In genomic region chr10:83448013-83448412, GRCh38 we compare ENCODE assay signal across 3 cellular contexts.
A peak's percentile ranks its signal among the peaks of the same experiment; 100 is the strongest.
TF ChIP-seq lines count a peak whose summit lies in the region.

No MANE protein-coding gene starts in this region.

TF ChIP-seq in A549, 52 proteins besides CTCF, POLR2A, EP300 and RAD21:
- TF ChIP-seq MYC (IDR thresholded peaks at IDR 0.05; ENCODE audit: borderline replicate concordance, low read length): no peak
- TF ChIP-seq CHD4 (IDR thresholded peaks at IDR 0.05; ENCODE audit: borderline replicate concordance): no peak
- peak; percentile 81 for TF ChIP-seq MAFK (IDR thresholded peaks at IDR 0.05; ENCODE audit: partially characterized antibody)
- no peak for TF ChIP-seq PHF8 (IDR thresholded peaks at IDR 0.05; ENCODE audit: borderline replicate concordance, low read depth)
- TF ChIP-seq HMGXB4 (CRISPR knock-in tag; IDR thresholded peaks at IDR 0.05; ENCODE audit: borderline replicate concordance): no peak
- peak; percentile 86 for TF ChIP-seq NFE2L2 (conservative IDR thresholded peaks at IDR 0.05; ENCODE audit: low read length)
- no peak for TF ChIP-seq ZFP36 (IDR thresholded peaks at IDR 0.05; ENCODE audit: borderline replicate concordance, partially characterized antibody)
- no peak for TF ChIP-seq BHLHE40 (IDR thresholded peaks at IDR 0.05; ENCODE audit: low read depth, low read length)
- no peak for TF ChIP-seq CHD2 (IDR thresholded peaks at IDR 0.05; ENCODE audit: low read length, partially characterized antibody)
- TF ChIP-seq HOXB13 (CRISPR knock-in tag; IDR thresholded peaks at IDR 0.05; ENCODE audit: low read depth): no peak
- TF ChIP-seq FOSB (CRISPR knock-in tag; IDR thresholded peaks at IDR 0.05): no peak
- no peak for TF ChIP-seq NPAS2 (CRISPR knock-in tag; IDR thresholded peaks at IDR 0.05; ENCODE audit: borderline replicate concordance)

TF ChIP-seq in IMR-90, 13 proteins besides CTCF, POLR2A, EP300 and RAD21:
- TF ChIP-seq MAFK (IDR thresholded peaks at IDR 0.05; ENCODE audit: low read depth, low read length) (peak; percentile 30; the same call in 1 of the 2 replicates), BHLHE40 (IDR thresholded peaks at IDR 0.05; ENCODE audit: low read depth, low read length) (no peak), ELK1 (IDR thresholded peaks at IDR 0.05; ENCODE audit: borderline replicate concordance, low read depth, low read length) (no peak), SMC3 (IDR thresholded peaks at IDR 0.05; ENCODE audit: low read depth, low read length) (no peak), RCOR1 (IDR thresholded peaks at IDR 0.05; ENCODE audit: insufficient replicate concordance, low read length) (no peak), RFX5 (IDR thresholded peaks at IDR 0.05; ENCODE audit: low read depth, low read length) (no peak), USF2 (IDR thresholded peaks at IDR 0.05; ENCODE audit: low read depth, low read length) (no peak), FOS (IDR thresholded peaks at IDR 0.05; ENCODE audit: low read depth, low read length) (no peak), CEBPB (IDR thresholded peaks at IDR 0.05; ENCODE audit: low read depth, low read length) (no peak), CHD1 (IDR thresholded peaks at IDR 0.05; ENCODE audit: low read depth, low read length) (no peak), MAZ (IDR thresholded peaks at IDR 0.05; ENCODE audit: borderline replicate concordance, low read depth, low read length) (no peak), NFE2L2 (IDR thresholded peaks at IDR 0.05; ENCODE audit: low read depth, low read length) (peak; percentile 83), MXI1 (IDR thresholded peaks at IDR 0.05; ENCODE audit: borderline replicate concordance, low read depth, low read length) (no peak)

TF ChIP-seq in H1, 55 proteins besides CTCF, POLR2A, EP300 and RAD21:
- peak; percentile 12; the same call in 1 of the 2 replicates for TF ChIP-seq MAFK (IDR thresholded peaks at IDR 0.05; ENCODE audit: low read depth, low read length)
- peak; percentile 56; the same call in 1 of the 2 replicates for TF ChIP-seq BACH1 (IDR thresholded peaks at IDR 0.05; ENCODE audit: low read length)
- no peak for TF ChIP-seq ATF3 (IDR thresholded peaks at IDR 0.05; ENCODE audit: insufficient read depth, low read depth, low read length)
